ENCODE assay signal across 8 cellular contexts in genomic region chr13:111344471-111345191, GRCh38. TPM values are rescaled to one million over a fixed set of nuclear protein-coding genes. Genes with fewer than 3 reads are reported as not detected.
DNase-seq lines count a peak whose midpoint lies in the region; ATAC-seq and TF ChIP-seq lines count a peak whose summit lies in the region.

No MANE protein-coding gene starts in this region.

- in situ Hi-C loops in gastrocnemius medialis (cut with MboI; ENCODE audit: low sequenced_read_pairs in 4 of 4) = no loop called here

- peak; percentile 9 to 57 (median 37) for TF ChIP-seq CTCF in gastrocnemius medialis (IDR thresholded peaks at IDR 0.05 in 4 of 5, conservative IDR thresholded peaks at IDR 0.05 in 1 of 5)

- no peaks in the 10 kb centered on the region for H3K9me3 ChIP-seq in gastrocnemius medialis

- TF ChIP-seq POLR2A in gastrocnemius medialis (IDR thresholded peaks at IDR 0.05) = no peak

- H3K4me3 ChIP-seq in gastrocnemius medialis = peak overlapping the region in 1 of 4 donors; percentile 24

- peak; percentile 68 for ATAC-seq in esophagus mucosa
- ATAC-seq in gastrocnemius medialis = peak; percentile 86 to 91
- ATAC-seq in HG03045 (IDR thresholded peaks at IDR 0.05; ENCODE audit: unreplicated experiment) = no peak
- no peak for ATAC-seq in GM21447 (IDR thresholded peaks at IDR 0.05; ENCODE audit: unreplicated experiment)

- H3K27ac ChIP-seq in gastrocnemius medialis = no peak overlapping the region

- intact Hi-C loops in gastrocnemius medialis (cut with DNase I; ENCODE audit: low total_unique reads) = no loop called here

- H3K36me3 ChIP-seq in gastrocnemius medialis = no peaks in the 10 kb centered on the region

- no peaks in the 10 kb centered on the region for H3K4me1 ChIP-seq in gastrocnemius medialis

- DNase-seq in NCI-H1417 (lab: John Stamatoyannopoulos, UW) (peak in 2 of 3 experiments; percentile 34 to 40), NCI-H1417 treated with DMSO at 0.1 percent for 48 hours (lab: John Stamatoyannopoulos, UW) (no peak), NCI-H345 (lab: John Stamatoyannopoulos, UW) (peak; percentile 57), gastrocnemius medialis (peak; percentile 35 to 75)
- no peak for DNase-seq in stimulated activated CD4-positive, alpha-beta T cell treated with anti-CD3 and anti-CD28 coated beads, Interleukin-4, amount 100 ng/mL, for 4 hours

- H3K27me3 ChIP-seq in gastrocnemius medialis = no peaks in the 10 kb centered on the region

RNA-seq across cellular contexts. Expression of gene TEX29, which starts 24.2 kb away (rescaled TPM):
- total RNA-seq in esophagus mucosa (not detected), gastrocnemius medialis (1 to 10 TPM in 2 of 4 donors, not detected in 2; 1.1 to 3.4 TPM)

Comparison
In these comparisons a context has a peak if more than half of its experiments do, and no peak if none do; other contexts are left out.
1. DNase-seq: peak in NCI-H1417 (2 of 3), NCI-H345 (single experiment) and gastrocnemius medialis (2 of 2); none in NCI-H1417 treated with DMSO at 0.1 percent for 48 hours (single experiment) and stimulated activated CD4-positive, alpha-beta T cell treated with anti-CD3 and anti-CD28 coated beads, Interleukin-4, amount 100 ng/mL, for 4 hours (0 of 2).
2. ATAC-seq: peak in esophagus mucosa (single experiment) and gastrocnemius medialis (2 of 2); none in HG03045 (single experiment) and GM21447 (single experiment).